Comparison of ENCODE assay signal across 23 cellular contexts in the genomic region with DNA sequence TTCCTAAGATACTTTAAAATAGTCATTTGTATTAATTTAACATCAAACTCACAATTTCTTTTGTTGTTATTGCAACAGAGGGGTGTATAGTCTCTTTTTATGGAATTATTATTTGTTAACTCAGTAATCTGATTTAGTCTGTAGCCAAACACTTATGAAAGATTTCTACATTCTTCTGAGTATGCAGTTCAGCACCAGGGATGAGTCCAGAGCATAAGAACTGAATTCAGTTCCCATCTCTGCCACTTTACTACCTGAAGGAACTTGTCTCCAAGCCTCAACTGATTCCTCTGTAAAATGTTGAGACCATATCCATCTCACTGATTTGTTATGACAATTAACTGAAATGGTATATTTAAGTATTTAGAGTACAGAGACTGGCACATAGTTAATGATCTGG.
"Had no signal": no experiment of that assay in that cellular context is flagged by ENCODE, and none has a peak within 500 bp of the region (broad histone marks: within the 10 kb centered on the region; RNA-seq: fewer than 3 reads in every experiment).

No MANE protein-coding gene starts in this region.

- H3K4me1 Mint-ChIP-seq: memory B cell; naive B cell; stimulated activated effector memory CD8-positive, alpha-beta T cell treated with anti-CD3 and anti-CD28 coated beads, Interleukin-12 subunit alpha, Interleukin-12 subunit beta, amount 100 ng/mL, for 72 hours had no signal

- H3K9me3 ChIP-seq: breast epithelium, gastroesophageal sphincter, heart left ventricle, mucosa of descending colon, right lobe of liver, SK-N-SH, stomach had no signal

- H2AFZ ChIP-seq: parathyroid adenoma had no signal

- H3K4me3 Mint-ChIP-seq: activated naive CD4-positive, alpha-beta T cell treated with anti-CD3 and anti-CD28 coated beads for 36 hours; memory B cell; naive B cell; stimulated activated effector memory CD8-positive, alpha-beta T cell treated with anti-CD3 and anti-CD28 coated beads, Interleukin-12 subunit alpha, Interleukin-12 subunit beta, amount 100 ng/mL, for 72 hours had no signal

- H3K4me1 ChIP-seq: breast epithelium, gastroesophageal sphincter, parathyroid adenoma, right lobe of liver, stomach had no signal

- H3K27me3 Mint-ChIP-seq: memory B cell, naive B cell had no signal

- ATAC-seq: esophagus mucosa; gastroesophageal sphincter; heart left ventricle; left ventricle myocardium superior; mucosa of descending colon; stimulated activated effector memory CD8-positive, alpha-beta T cell treated with anti-CD3 and anti-CD28 coated beads, Interleukin-12 subunit alpha, Interleukin-12 subunit beta, amount 100 ng/mL, for 72 hours had no signal

- H3K27ac ChIP-seq: breast epithelium, gastroesophageal sphincter, heart left ventricle, parathyroid adenoma, stomach, VCaP had no signal

- H3K36me3 ChIP-seq: breast epithelium had no signal

- H3K27ac Mint-ChIP-seq: memory B cell; naive B cell; stimulated activated effector memory CD8-positive, alpha-beta T cell treated with anti-CD3 and anti-CD28 coated beads, Interleukin-12 subunit alpha, Interleukin-12 subunit beta, amount 100 ng/mL, for 72 hours had no signal

- H3K27me3 ChIP-seq: breast epithelium, gastroesophageal sphincter, heart left ventricle, right lobe of liver, stomach had no signal

- H3K4me3 ChIP-seq: breast epithelium, gastroesophageal sphincter, heart left ventricle, mucosa of descending colon, right lobe of liver, smooth muscle cell, stomach had no signal

- H3K4me2 ChIP-seq: SK-N-SH, smooth muscle cell had no signal

- DNase-seq: activated CD4-positive, CD25-positive, alpha-beta regulatory T cell treated with anti-CD3 and anti-CD28 coated beads, Interleukin-2, amount 50 U/mL, for 72 hours; activated naive CD4-positive, alpha-beta T cell treated with anti-CD3 and anti-CD28 coated beads for 36 hours; activated T-cell treated with anti-CD3 and anti-CD28 coated beads for 4 hours; aorta; effector CD4-positive, alpha-beta T cell; heart left ventricle; kidney glomerular epithelial cell; left ventricle myocardium superior; mucosa of descending colon; naive B cell; right lobe of liver; SK-N-SH; stimulated activated CD4-positive, alpha-beta T cell treated with anti-CD3 and anti-CD28 coated beads, Interleukin-4, amount 100 ng/mL, for 24 hours; stomach; trophoblast cell had no signal

- H3K9me3 Mint-ChIP-seq: activated naive CD4-positive, alpha-beta T cell treated with anti-CD3 and anti-CD28 coated beads for 36 hours; memory B cell; naive B cell; stimulated activated effector memory CD8-positive, alpha-beta T cell treated with anti-CD3 and anti-CD28 coated beads, Interleukin-12 subunit alpha, Interleukin-12 subunit beta, amount 100 ng/mL, for 72 hours had no signal

- H3K9ac ChIP-seq: parathyroid adenoma, SK-N-SH had no signal
